In the genomic region with DNA sequence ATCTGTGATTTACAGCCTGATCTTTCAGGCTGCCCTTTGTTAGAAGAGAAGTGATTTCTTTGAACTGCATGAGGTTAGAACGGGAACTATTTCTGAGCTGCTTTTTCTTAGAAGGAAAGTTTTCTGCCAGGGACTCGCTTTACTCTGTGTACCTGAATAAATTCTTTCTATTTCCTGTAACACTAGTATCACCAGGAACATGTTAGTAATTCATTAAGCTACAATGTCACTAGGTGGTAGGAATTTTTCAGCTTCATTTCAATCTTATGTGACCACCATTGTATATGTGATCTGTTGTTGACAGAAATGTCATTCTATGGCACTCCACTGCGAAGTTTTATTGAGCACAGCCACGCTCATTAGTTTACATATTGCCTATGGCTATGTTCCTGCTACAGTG, we compare ENCODE assay signal across 24 cellular contexts.
"Had no signal": no experiment of that assay in that cellular context is flagged by ENCODE, and none has a peak within 500 bp of the region (broad histone marks: within the 10 kb centered on the region; RNA-seq: fewer than 3 reads in every experiment).

No MANE protein-coding gene starts in this region.

- H3K4me3 ChIP-seq: lower lobe of right lung, prostate gland, spleen, stomach, testis, upper lobe of right lung had no signal

- H3K4me1 ChIP-seq: lower lobe of right lung, prostate gland, spleen, stomach, testis, upper lobe of right lung had no signal

- H3K4me3 Mint-ChIP-seq: activated B cell treated with CpG ODN at 0.5 μM for 24 hours; activated CD4-positive, alpha-beta T cell treated with anti-CD3 and anti-CD28 coated beads, Interleukin-2, amount 10 ng/mL, durations not matched to agents 24 days and 14 days; activated CD8-positive, alpha-beta T cell treated with anti-CD3 and anti-CD28 coated beads, Interleukin-2, amount 10 ng/mL, durations not matched to agents 7 days and 5 days; activated naive CD8-positive, alpha-beta T cell; activated T-cell treated with anti-CD3 and anti-CD28 coated beads, Interleukin-2, amount 50 U/mL, for 72 hours; effector memory CD8-positive, alpha-beta T cell; immature natural killer cell; naive B cell had no signal

- H3K9me3 ChIP-seq: lower lobe of right lung, prostate gland, testis, upper lobe of right lung had no signal

- H3K4me1 Mint-ChIP-seq: activated B cell treated with CpG ODN at 0.5 μM for 24 hours; activated CD4-positive, alpha-beta T cell treated with anti-CD3 and anti-CD28 coated beads, Interleukin-2, amount 10 ng/mL, durations not matched to agents 24 days and 14 days; immature natural killer cell; naive B cell had no signal

- H3K9me3 Mint-ChIP-seq: activated B cell treated with CpG ODN at 0.5 μM for 24 hours; activated CD4-positive, alpha-beta T cell treated with anti-CD3 and anti-CD28 coated beads, Interleukin-2, amount 10 ng/mL, durations not matched to agents 24 days and 14 days had no signal

- H3K36me3 ChIP-seq: lower lobe of right lung, prostate gland, spleen, stomach, upper lobe of right lung had no signal

- H3K27me3 Mint-ChIP-seq: activated B cell treated with CpG ODN at 0.5 μM for 24 hours; activated CD4-positive, alpha-beta T cell treated with anti-CD3 and anti-CD28 coated beads, Interleukin-2, amount 10 ng/mL, durations not matched to agents 24 days and 14 days; activated naive CD8-positive, alpha-beta T cell; effector memory CD8-positive, alpha-beta T cell; naive B cell had no signal

- H3K27me3 ChIP-seq: spleen, stomach, testis, upper lobe of right lung had no signal

- H3K36me3 Mint-ChIP-seq: activated naive CD8-positive, alpha-beta T cell; brain; immature natural killer cell; naive B cell had no signal

- H3K27ac ChIP-seq: epithelial cell of prostate, lower lobe of right lung, prostate gland, stomach, testis, upper lobe of right lung had no signal

- H3K27ac Mint-ChIP-seq: activated B cell treated with CpG ODN at 0.5 μM for 24 hours; activated CD4-positive, alpha-beta T cell treated with anti-CD3 and anti-CD28 coated beads, Interleukin-2, amount 10 ng/mL, durations not matched to agents 24 days and 14 days; activated CD8-positive, alpha-beta T cell treated with anti-CD3 and anti-CD28 coated beads, Interleukin-2, amount 10 ng/mL, durations not matched to agents 7 days and 5 days; activated naive CD8-positive, alpha-beta T cell; activated T-cell treated with anti-CD3 and anti-CD28 coated beads, Interleukin-2, amount 50 U/mL, for 72 hours; effector memory CD8-positive, alpha-beta T cell; immature natural killer cell; naive B cell had no signal

- DNase-seq: activated B cell treated with CpG ODN at 0.5 μM for 24 hours; activated CD4-positive, alpha-beta T cell treated with anti-CD3 and anti-CD28 coated beads, Interleukin-2, amount 10 ng/mL, durations not matched to agents 24 days and 14 days; activated CD8-positive, alpha-beta memory T cell treated with anti-CD3 and anti-CD28 coated beads, Interleukin-2, amount 50 U/mL, for 4 hours; activated CD8-positive, alpha-beta T cell treated with anti-CD3 and anti-CD28 coated beads, Interleukin-2, amount 10 ng/mL, durations not matched to agents 7 days and 5 days; activated gamma-delta T cell treated with Interleukin-2 at 50 U/mL for 16 hours; activated T-cell treated with anti-CD3 and anti-CD28 coated beads, Interleukin-2, amount 50 U/mL, for 72 hours; amygdala; dermis blood vessel endothelial cell; effector memory CD8-positive, alpha-beta T cell; head of caudate nucleus; immature natural killer cell; left cardiac atrium; lower lobe of right lung; naive B cell; occipital lobe; spleen; stomach; testis; upper lobe of right lung had no signal

- ATAC-seq: activated CD8-positive, alpha-beta T cell treated with anti-CD3 and anti-CD28 coated beads, Interleukin-2, amount 10 ng/mL, durations not matched to agents 7 days and 5 days; activated T-cell treated with anti-CD3 and anti-CD28 coated beads, Interleukin-2, amount 50 U/mL, for 72 hours; effector memory CD8-positive, alpha-beta T cell; left cardiac atrium; lower lobe of right lung; sciatic nerve; upper lobe of right lung had no signal
